ENCODE assay signal across 11 cellular contexts in genomic region chr5:40273936-40274335, GRCh38.
"Had no signal": no experiment of that assay in that cellular context is flagged by ENCODE, and none has a peak within 500 bp of the region (broad histone marks: within the 10 kb centered on the region; RNA-seq: fewer than 3 reads in every experiment).

No MANE protein-coding gene starts in this region.

- H3K27ac ChIP-seq: adrenal gland, esophagus squamous epithelium, prostate gland, testis, upper lobe of right lung had no signal

- ATAC-seq: stimulated activated naive CD8-positive, alpha-beta T cell treated with anti-CD3 and anti-CD28 coated beads, Interleukin-15, amount 100 ng/mL, for 72 hours; upper lobe of right lung had no signal

- H3K4me1 ChIP-seq: prostate gland, upper lobe of right lung had no signal

- H3K9me3 ChIP-seq: adrenal gland, esophagus squamous epithelium, prostate gland, testis, upper lobe of right lung had no signal

- H3K4me3 ChIP-seq: adrenal gland, esophagus squamous epithelium, prostate gland, smooth muscle cell, testis, upper lobe of right lung had no signal

- DNase-seq: activated CD4-positive, alpha-beta T cell treated with anti-CD3 and anti-CD28 coated beads, Interleukin-2, amount 50 U/mL, for 48 hours; activated naive CD4-positive, alpha-beta T cell treated with anti-CD3 and anti-CD28 coated beads, Interleukin-2, amount 50 U/mL, for 16 hours; adrenal gland; cortex of kidney; effector CD4-positive, alpha-beta T cell; esophagus squamous epithelium; stimulated activated naive CD8-positive, alpha-beta T cell treated with anti-CD3 and anti-CD28 coated beads, Interleukin-15, amount 100 ng/mL, for 72 hours; testis; upper lobe of right lung had no signal

- H3K4me2 ChIP-seq: smooth muscle cell had no signal

- H3K27me3 ChIP-seq: adrenal gland, esophagus squamous epithelium, testis, upper lobe of right lung had no signal

- H3K36me3 ChIP-seq: adrenal gland, esophagus squamous epithelium, prostate gland, upper lobe of right lung had no signal
